25 cellular contexts compared by ENCODE assay signal in genomic region chr3:16294854-16295253, GRCh38. TPM values are rescaled to one million over a fixed set of nuclear protein-coding genes. Genes with fewer than 3 reads are reported as not detected.
DNase-seq lines count a peak whose midpoint lies in the region; ATAC-seq and TF ChIP-seq lines count a peak whose summit lies in the region.
"Had no signal": no experiment of that assay in that cellular context is flagged by ENCODE, and none has a peak within 500 bp of the region (broad histone marks: within the 10 kb centered on the region; RNA-seq: fewer than 3 reads in every experiment).

No MANE protein-coding gene starts in this region.

- in situ Hi-C loops in GM13976 (cut with MboI; ENCODE audit: low sequenced_read_pairs, unreplicated experiment): loop anchor here (25.0 kb wide), 1 partner anchor 917 kb away; no protein-coding TSS in a partner anchor

- no peak for ATAC-seq in T-helper 17 cell
- ATAC-seq in activated naive CD8-positive, alpha-beta T cell treated with anti-CD3 and anti-CD28 coated beads, Interleukin-2, amount 50 U/mL, for 24 hours: peak; percentile 80
- ATAC-seq: GM23338, right lobe of liver had no signal

- CTCF ChIA-PET in activated naive CD4-positive, alpha-beta T cell treated with anti-CD3 and anti-CD28 coated beads, Interleukin-2, amount 10 ng/mL, durations not matched to agents 7 days and 5 days (lab: Charles Lee): interaction anchor here (1.1 to 9.8 kb wide), 4 partner anchors 9 to 255 kb away, joined by 3 to 246 read pairs (median 10); no protein-coding TSS in a partner anchor

- no peak for DNase-seq in activated naive CD4-positive, alpha-beta T cell treated with anti-CD3 and anti-CD28 coated beads, Interleukin-2, amount 10 ng/mL, durations not matched to agents 7 days and 5 days
- no peak for DNase-seq in activated naive CD4-positive, alpha-beta T cell treated with Interleukin-2 at 50 U/mL for 16 hours
- DNase-seq in T-helper 17 cell: no peak
- no peak for DNase-seq in activated naive CD8-positive, alpha-beta T cell treated with anti-CD3 and anti-CD28 coated beads, Interleukin-2, amount 50 U/mL, for 24 hours
- no peak for DNase-seq in GM13976 (ENCODE audit: low spot score)
- DNase-seq in amniotic stem cell (lab: John Stamatoyannopoulos, UW): no peak
- no peak for DNase-seq in BE2C
- DNase-seq: activated CD8-positive, alpha-beta memory T cell treated with anti-CD3 and anti-CD28 coated beads, Interleukin-2, amount 50 U/mL, for 48 hours; effector CD4-positive, alpha-beta T cell; GDM1; heart left ventricle; HFFc6; NCI-H1092 treated with DMSO at 0.1 percent for 48 hours; NCI-H1930; NCI-H774; posterior cingulate gyrus; right lobe of liver; RPMI8226; stimulated activated CD4-positive, alpha-beta T cell treated with anti-CD3 and anti-CD28 coated beads, Interleukin-12 subunit alpha, Interleukin-12 subunit beta, amount 100 ng/mL, for 4 hours; T1000; transverse colon had no signal

- H3K36me3 Mint-ChIP-seq in activated naive CD4-positive, alpha-beta T cell treated with anti-CD3 and anti-CD28 coated beads, Interleukin-2, amount 10 ng/mL, durations not matched to agents 7 days and 5 days: peaks cover 83% of the 10 kb centered on the region
- peaks cover 18% of the 10 kb centered on the region for H3K36me3 Mint-ChIP-seq in T-helper 17 cell (ENCODE audit: low read depth)
- H3K36me3 Mint-ChIP-seq in activated naive CD8-positive, alpha-beta T cell treated with anti-CD3 and anti-CD28 coated beads, Interleukin-2, amount 50 U/mL, for 24 hours (ENCODE audit: low read depth): peaks cover 66% of the 10 kb centered on the region

- no peaks in the 10 kb centered on the region for H3K27me3 ChIP-seq in BE2C
- H3K27me3 ChIP-seq: heart left ventricle, right lobe of liver, transverse colon had no signal

- no peaks in the 10 kb centered on the region for H3K4me1 ChIP-seq in BE2C

- no peak overlapping the region for H3K4me3 ChIP-seq in BE2C (ENCODE audit: low read depth, low read length)
- H3K4me3 ChIP-seq: GM23338, heart left ventricle, lung, right lobe of liver, transverse colon had no signal

- peaks cover 94% of the 10 kb centered on the region for H3K4me1 Mint-ChIP-seq in activated naive CD4-positive, alpha-beta T cell treated with anti-CD3 and anti-CD28 coated beads, Interleukin-2, amount 10 ng/mL, durations not matched to agents 7 days and 5 days
- peaks cover 54% of the 10 kb centered on the region for H3K4me1 Mint-ChIP-seq in T-helper 17 cell
- H3K4me1 Mint-ChIP-seq in activated naive CD8-positive, alpha-beta T cell treated with anti-CD3 and anti-CD28 coated beads, Interleukin-2, amount 50 U/mL, for 24 hours: peaks cover 97% of the 10 kb centered on the region
- H3K4me1 Mint-ChIP-seq: neural crest cell had no signal

- TF ChIP-seq CTCF in GM13976 (IDR thresholded peaks at IDR 0.05; ENCODE audit: borderline replicate concordance, control extremely low read depth, extremely low read depth, insufficient read depth, missing control alignments) (no peak), BE2C (IDR thresholded peaks at IDR 0.05; ENCODE audit: low read depth, low read length) (no peak)

- peaks cover 25% of the 10 kb centered on the region for H3K9me3 Mint-ChIP-seq in activated naive CD4-positive, alpha-beta T cell treated with anti-CD3 and anti-CD28 coated beads, Interleukin-2, amount 10 ng/mL, durations not matched to agents 7 days and 5 days
- peaks cover 13% of the 10 kb centered on the region for H3K9me3 Mint-ChIP-seq in activated naive CD8-positive, alpha-beta T cell treated with anti-CD3 and anti-CD28 coated beads, Interleukin-2, amount 50 U/mL, for 24 hours

- peak overlapping the region; percentile 46 for H3K4me3 Mint-ChIP-seq in activated naive CD4-positive, alpha-beta T cell treated with anti-CD3 and anti-CD28 coated beads, Interleukin-2, amount 10 ng/mL, durations not matched to agents 7 days and 5 days
- H3K4me3 Mint-ChIP-seq in T-helper 17 cell: peak overlapping the region; percentile 65
- H3K4me3 Mint-ChIP-seq in activated naive CD8-positive, alpha-beta T cell treated with anti-CD3 and anti-CD28 coated beads, Interleukin-2, amount 50 U/mL, for 24 hours: peak overlapping the region; percentile 66
- H3K4me3 Mint-ChIP-seq: brain, GM23338, HFFc6, neural crest cell had no signal

- H3K27me3 Mint-ChIP-seq in activated naive CD4-positive, alpha-beta T cell treated with anti-CD3 and anti-CD28 coated beads, Interleukin-2, amount 10 ng/mL, durations not matched to agents 7 days and 5 days: no peaks in the 10 kb centered on the region
- H3K27me3 Mint-ChIP-seq in T-helper 17 cell: no peaks in the 10 kb centered on the region
- H3K27me3 Mint-ChIP-seq in activated naive CD8-positive, alpha-beta T cell treated with anti-CD3 and anti-CD28 coated beads, Interleukin-2, amount 50 U/mL, for 24 hours: no peaks in the 10 kb centered on the region
- H3K27me3 Mint-ChIP-seq: brain had no signal

- H3K36me3 ChIP-seq in BE2C: no peaks in the 10 kb centered on the region

- peak overlapping the region; percentile 64 for H3K27ac Mint-ChIP-seq in activated naive CD4-positive, alpha-beta T cell treated with anti-CD3 and anti-CD28 coated beads, Interleukin-2, amount 10 ng/mL, durations not matched to agents 7 days and 5 days
- H3K27ac Mint-ChIP-seq in T-helper 17 cell: peak overlapping the region; percentile 95
- H3K27ac Mint-ChIP-seq in activated naive CD8-positive, alpha-beta T cell treated with anti-CD3 and anti-CD28 coated beads, Interleukin-2, amount 50 U/mL, for 24 hours: peak overlapping the region; percentile 94
- H3K27ac Mint-ChIP-seq: GM23338, HFFc6 had no signal

- H3K9me3 ChIP-seq in T-helper 17 cell (ENCODE audit: control insufficient read depth, low read length, poor library complexity, severe bottlenecking) (no peaks in the 10 kb centered on the region), BE2C (no peaks in the 10 kb centered on the region)

RNA-seq across cellular contexts. Expression of gene OXNAD1, which starts 29.8 kb away (rescaled TPM):
- 10 to 100 TPM; 73.1 to 89.3 TPM for total RNA-seq in T-helper 17 cell
- polyA plus RNA-seq in BE2C (2012; ENCODE audit: insufficient read depth, insufficient read length, low read depth): 7.4 TPM

RNA-seq across cellular contexts. Expression of gene DPH3, which starts 30.1 kb away (rescaled TPM):
- total RNA-seq in T-helper 17 cell: 10 to 100 TPM; 16.1 to 22.8 TPM
- 21.5 TPM for polyA plus RNA-seq in BE2C (2012; ENCODE audit: insufficient read depth, insufficient read length, low read depth)
